ENCODE assay signal across 10 cellular contexts in the genomic region with DNA sequence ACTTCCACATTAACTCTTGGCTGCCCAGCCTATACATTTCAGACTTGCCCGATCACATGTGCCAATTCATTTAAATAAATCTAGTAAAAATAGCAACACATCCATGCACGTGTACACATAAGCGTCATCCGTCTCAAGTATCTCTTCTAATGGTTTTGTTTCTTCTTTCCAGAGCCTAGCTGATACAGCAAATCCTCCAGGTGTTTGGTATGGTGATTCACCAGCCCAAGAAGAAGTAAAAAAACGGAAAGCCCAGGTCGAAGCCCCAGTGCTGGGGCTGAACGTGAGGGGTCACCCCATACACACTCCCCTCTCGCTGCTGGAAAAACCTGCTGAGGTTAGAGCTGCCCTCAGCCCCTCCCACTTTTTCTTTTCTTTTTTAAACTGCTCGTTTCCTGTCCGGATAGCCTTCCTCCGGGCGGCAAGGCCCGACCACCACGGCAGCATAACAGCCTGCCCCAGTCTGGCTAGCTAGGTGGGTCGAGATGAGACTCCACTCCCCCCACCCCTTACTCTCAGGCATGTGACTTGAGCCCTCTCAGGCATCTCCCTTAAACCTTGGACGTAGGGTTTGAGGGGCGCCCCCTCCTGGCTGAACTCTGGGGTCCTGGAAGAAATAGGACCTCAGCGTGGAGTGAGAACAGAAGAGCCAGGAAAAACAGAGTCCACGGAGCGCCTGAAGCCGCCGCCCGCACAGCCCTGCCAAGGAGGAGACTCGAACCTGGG. TPM values are rescaled to one million over a fixed set of nuclear protein-coding genes. Genes with fewer than 3 reads are reported as not detected.
DNase-seq lines count a peak whose midpoint lies in the region; ATAC-seq and TF ChIP-seq lines count a peak whose summit lies in the region.
"Had no signal": no experiment of that assay in that cellular context is flagged by ENCODE, and none has a peak within 500 bp of the region (broad histone marks: within the 10 kb centered on the region; RNA-seq: fewer than 3 reads in every experiment).

No MANE protein-coding gene starts in this region.

- CTCF ChIA-PET in Panc1 (lab: Charles Lee) = no interaction called here

- intact Hi-C loops in CD14-positive monocyte (cut with micrococcal nuclease) (no loop called here), Panc1 (cut with micrococcal nuclease; ENCODE audit: unreplicated experiment) (no loop called here)

- H3K9me3 Mint-ChIP-seq in CD14-positive monocyte = peaks cover 4 to 47% (median 38%) of the 10 kb centered on the region in 7 donors
- no peaks in the 10 kb centered on the region for H3K9me3 Mint-ChIP-seq in stimulated activated naive CD8-positive, alpha-beta T cell treated with anti-CD3 and anti-CD28 coated beads, Interleukin-15, amount 100 ng/mL, for 72 hours

- in situ Hi-C loops in GM13977 (cut with MboI; ENCODE audit: low pct_unique_long_range_greater_than_20kb, low sequenced_read_pairs, unreplicated experiment) = no loop called here
- in situ Hi-C loops in Panc1 (cut with HindIII; ENCODE audit: low pct_unique_long_range_greater_than_20kb, low sequenced_read_pairs) = no loop called here

- H3K27me3 Mint-ChIP-seq in CD14-positive monocyte (ENCODE audit: low read depth in 3 of 3) = peaks cover 96 to 98% (median 98%) of the 10 kb centered on the region in 3 donors
- peaks cover 83% of the 10 kb centered on the region for H3K27me3 Mint-ChIP-seq in stimulated activated naive CD8-positive, alpha-beta T cell treated with anti-CD3 and anti-CD28 coated beads, Interleukin-15, amount 100 ng/mL, for 72 hours

- DNase-seq in CD14-positive monocyte (ENCODE audit: low spot score) = no peak
- DNase-seq in GM13977 (ENCODE audit: low spot score) = peak; percentile 69
- DNase-seq in Panc1 (ENCODE audit: low read depth, low spot score) = no peak
- DNase-seq in epithelial cell of proximal tubule (ENCODE audit: low read depth) = no peak
- peak; percentile 43 to 65 for DNase-seq in stimulated activated naive CD8-positive, alpha-beta T cell treated with anti-CD3 and anti-CD28 coated beads, Interleukin-15, amount 100 ng/mL, for 72 hours
- no peak for DNase-seq in glomerular visceral epithelial cell (ENCODE audit: extremely low spot score)

- peaks cover 25% of the 10 kb centered on the region for H3K4me1 ChIP-seq in Panc1 (ENCODE audit: control insufficient read depth, insufficient read depth, low read length)

- ATAC-seq in Panc1 (no peak), HG03520 (IDR thresholded peaks at IDR 0.05; ENCODE audit: unreplicated experiment) (no peak), HG02678 (IDR thresholded peaks at IDR 0.05; ENCODE audit: unreplicated experiment) (no peak)
- ATAC-seq in stimulated activated naive CD8-positive, alpha-beta T cell treated with anti-CD3 and anti-CD28 coated beads, Interleukin-15, amount 100 ng/mL, for 72 hours = peak; percentile 3
- ATAC-seq: right lobe of liver had no signal

- H3K9me3 ChIP-seq in Panc1 (ENCODE audit: control insufficient read depth, insufficient read depth, low read depth, low read length) = no peaks in the 10 kb centered on the region
- H3K9me3 ChIP-seq: right lobe of liver had no signal

- POLR2A ChIA-PET in Panc1 (lab: Charles Lee) = no interaction called here

- no peaks in the 10 kb centered on the region for H3K36me3 ChIP-seq in Panc1 (ENCODE audit: control insufficient read depth, insufficient read depth, low read length)
- H3K36me3 ChIP-seq: right lobe of liver had no signal

- peaks cover 5 to 10% of the 10 kb centered on the region in 2 donors for H3K36me3 Mint-ChIP-seq in CD14-positive monocyte

- peak overlapping the region in 2 of 7 donors; percentile 4 to 61 for H3K27ac Mint-ChIP-seq in CD14-positive monocyte
- H3K27ac Mint-ChIP-seq in stimulated activated naive CD8-positive, alpha-beta T cell treated with anti-CD3 and anti-CD28 coated beads, Interleukin-15, amount 100 ng/mL, for 72 hours = peak overlapping the region; percentile 27 to 75

- peaks cover 22% of the 10 kb centered on the region for H3K4me1 Mint-ChIP-seq in CD14-positive monocyte
- peaks cover 54% of the 10 kb centered on the region for H3K4me1 Mint-ChIP-seq in stimulated activated naive CD8-positive, alpha-beta T cell treated with anti-CD3 and anti-CD28 coated beads, Interleukin-15, amount 100 ng/mL, for 72 hours

- H3K4me3 ChIP-seq in Panc1 (ENCODE audit: low read depth in 2 of 2, low read length in 2 of 2) (peak overlapping the region; percentile 11 to 41), epithelial cell of proximal tubule (ENCODE audit: low read depth, low read length) (peak overlapping the region; percentile 42)
- H3K4me3 ChIP-seq: right lobe of liver had no signal

- no TSS peak for BruUV-seq in Panc1 (replicated peaks; lab: Mats Ljungman, UMichigan)

- H3K4me3 Mint-ChIP-seq in CD14-positive monocyte = peak overlapping the region; percentile 60 to 85
- H3K4me3 Mint-ChIP-seq in stimulated activated naive CD8-positive, alpha-beta T cell treated with anti-CD3 and anti-CD28 coated beads, Interleukin-15, amount 100 ng/mL, for 72 hours = peak overlapping the region; percentile 90 to 95

- H3K27me3 ChIP-seq in Panc1 (ENCODE audit: control insufficient read depth, insufficient read depth, low read length) = no peaks in the 10 kb centered on the region

- TF ChIP-seq CTCF in CD14-positive monocyte (IDR thresholded peaks at IDR 0.05) = no peak
- TF ChIP-seq CTCF in GM13977 (IDR thresholded peaks at IDR 0.05; ENCODE audit: extremely low read depth, insufficient read depth, missing control alignments) = peak; percentile 63
- peak; percentile 88 for TF ChIP-seq CTCF in Panc1 (IDR thresholded peaks at IDR 0.05)
- peak; percentile 61 for TF ChIP-seq CTCF in epithelial cell of proximal tubule (conservative IDR thresholded peaks at IDR 0.05; ENCODE audit: low read depth, low read length)

- peak overlapping the region; percentile 41 for H3K27ac ChIP-seq in Panc1 (ENCODE audit: low read length)
- H3K27ac ChIP-seq: right lobe of liver had no signal

RNA-seq across cellular contexts. Expression of a gene that starts 13.9 kb away (rescaled TPM):
- polyA plus RNA-seq in CD14-positive monocyte = not detected
- total RNA-seq in Panc1 (2021; ENCODE audit: unreplicated experiment) (0.26 TPM), epithelial cell of proximal tubule (0.52 TPM in 1 of 2 replicates, not detected in the other)
- 0.63 TPM for polyA plus RNA-seq in Panc1 (2012; ENCODE audit: insufficient read length)
- total RNA-seq: right lobe of liver; T-helper 1 cell treated with Interleukin-12 subunit alpha and Interleukin-12 subunit beta and Interleukin-4 antibody, amounts not matched to agents 30 ng/mL and 1 ng/mL, for 36 hours had no signal

RNA-seq across cellular contexts. Expression of a gene that starts 39.2 kb away (rescaled TPM):
- polyA plus RNA-seq in CD14-positive monocyte = 1 to 10 TPM; 1.5 to 2.6 TPM
- total RNA-seq in Panc1 (2021; ENCODE audit: unreplicated experiment) (12.3 TPM), epithelial cell of proximal tubule (2.4 and 7.7 TPM in 2 replicates)
- polyA plus RNA-seq in Panc1 (2012; ENCODE audit: insufficient read length) = 19.1 TPM

Comparison
In these comparisons a context has a peak if more than half of its experiments do, and no peak if none do; other contexts are left out.
1. DNase-seq: peak in GM13977 (single experiment) and stimulated activated naive CD8-positive, alpha-beta T cell treated with anti-CD3 and anti-CD28 coated beads, Interleukin-15, amount 100 ng/mL, for 72 hours (2 of 2); none in CD14-positive monocyte (single experiment), Panc1 (single experiment), epithelial cell of proximal tubule (single experiment) and glomerular visceral epithelial cell (single experiment).